In genomic region chr1:178548108-178548507, GRCh38 we compare ENCODE assay signal across 1 cellular context.
TF ChIP-seq lines count a peak whose summit lies in the region.

No MANE protein-coding gene starts in this region.

TF ChIP-seq in GM23338, 12 proteins besides CTCF, POLR2A, EP300 and RAD21 (continued from another document):
- TF ChIP-seq REST (IDR thresholded peaks at IDR 0.05; ENCODE audit: unreplicated experiment) (no peak), ZNF331 (CRISPR knock-in tag; IDR thresholded peaks at IDR 0.05; ENCODE audit: low read depth) (no peak), EZH2phosphoT487 (IDR thresholded peaks at IDR 0.05; ENCODE audit: unreplicated experiment) (no peak)
- TF ChIP-seq, protein P1, sequence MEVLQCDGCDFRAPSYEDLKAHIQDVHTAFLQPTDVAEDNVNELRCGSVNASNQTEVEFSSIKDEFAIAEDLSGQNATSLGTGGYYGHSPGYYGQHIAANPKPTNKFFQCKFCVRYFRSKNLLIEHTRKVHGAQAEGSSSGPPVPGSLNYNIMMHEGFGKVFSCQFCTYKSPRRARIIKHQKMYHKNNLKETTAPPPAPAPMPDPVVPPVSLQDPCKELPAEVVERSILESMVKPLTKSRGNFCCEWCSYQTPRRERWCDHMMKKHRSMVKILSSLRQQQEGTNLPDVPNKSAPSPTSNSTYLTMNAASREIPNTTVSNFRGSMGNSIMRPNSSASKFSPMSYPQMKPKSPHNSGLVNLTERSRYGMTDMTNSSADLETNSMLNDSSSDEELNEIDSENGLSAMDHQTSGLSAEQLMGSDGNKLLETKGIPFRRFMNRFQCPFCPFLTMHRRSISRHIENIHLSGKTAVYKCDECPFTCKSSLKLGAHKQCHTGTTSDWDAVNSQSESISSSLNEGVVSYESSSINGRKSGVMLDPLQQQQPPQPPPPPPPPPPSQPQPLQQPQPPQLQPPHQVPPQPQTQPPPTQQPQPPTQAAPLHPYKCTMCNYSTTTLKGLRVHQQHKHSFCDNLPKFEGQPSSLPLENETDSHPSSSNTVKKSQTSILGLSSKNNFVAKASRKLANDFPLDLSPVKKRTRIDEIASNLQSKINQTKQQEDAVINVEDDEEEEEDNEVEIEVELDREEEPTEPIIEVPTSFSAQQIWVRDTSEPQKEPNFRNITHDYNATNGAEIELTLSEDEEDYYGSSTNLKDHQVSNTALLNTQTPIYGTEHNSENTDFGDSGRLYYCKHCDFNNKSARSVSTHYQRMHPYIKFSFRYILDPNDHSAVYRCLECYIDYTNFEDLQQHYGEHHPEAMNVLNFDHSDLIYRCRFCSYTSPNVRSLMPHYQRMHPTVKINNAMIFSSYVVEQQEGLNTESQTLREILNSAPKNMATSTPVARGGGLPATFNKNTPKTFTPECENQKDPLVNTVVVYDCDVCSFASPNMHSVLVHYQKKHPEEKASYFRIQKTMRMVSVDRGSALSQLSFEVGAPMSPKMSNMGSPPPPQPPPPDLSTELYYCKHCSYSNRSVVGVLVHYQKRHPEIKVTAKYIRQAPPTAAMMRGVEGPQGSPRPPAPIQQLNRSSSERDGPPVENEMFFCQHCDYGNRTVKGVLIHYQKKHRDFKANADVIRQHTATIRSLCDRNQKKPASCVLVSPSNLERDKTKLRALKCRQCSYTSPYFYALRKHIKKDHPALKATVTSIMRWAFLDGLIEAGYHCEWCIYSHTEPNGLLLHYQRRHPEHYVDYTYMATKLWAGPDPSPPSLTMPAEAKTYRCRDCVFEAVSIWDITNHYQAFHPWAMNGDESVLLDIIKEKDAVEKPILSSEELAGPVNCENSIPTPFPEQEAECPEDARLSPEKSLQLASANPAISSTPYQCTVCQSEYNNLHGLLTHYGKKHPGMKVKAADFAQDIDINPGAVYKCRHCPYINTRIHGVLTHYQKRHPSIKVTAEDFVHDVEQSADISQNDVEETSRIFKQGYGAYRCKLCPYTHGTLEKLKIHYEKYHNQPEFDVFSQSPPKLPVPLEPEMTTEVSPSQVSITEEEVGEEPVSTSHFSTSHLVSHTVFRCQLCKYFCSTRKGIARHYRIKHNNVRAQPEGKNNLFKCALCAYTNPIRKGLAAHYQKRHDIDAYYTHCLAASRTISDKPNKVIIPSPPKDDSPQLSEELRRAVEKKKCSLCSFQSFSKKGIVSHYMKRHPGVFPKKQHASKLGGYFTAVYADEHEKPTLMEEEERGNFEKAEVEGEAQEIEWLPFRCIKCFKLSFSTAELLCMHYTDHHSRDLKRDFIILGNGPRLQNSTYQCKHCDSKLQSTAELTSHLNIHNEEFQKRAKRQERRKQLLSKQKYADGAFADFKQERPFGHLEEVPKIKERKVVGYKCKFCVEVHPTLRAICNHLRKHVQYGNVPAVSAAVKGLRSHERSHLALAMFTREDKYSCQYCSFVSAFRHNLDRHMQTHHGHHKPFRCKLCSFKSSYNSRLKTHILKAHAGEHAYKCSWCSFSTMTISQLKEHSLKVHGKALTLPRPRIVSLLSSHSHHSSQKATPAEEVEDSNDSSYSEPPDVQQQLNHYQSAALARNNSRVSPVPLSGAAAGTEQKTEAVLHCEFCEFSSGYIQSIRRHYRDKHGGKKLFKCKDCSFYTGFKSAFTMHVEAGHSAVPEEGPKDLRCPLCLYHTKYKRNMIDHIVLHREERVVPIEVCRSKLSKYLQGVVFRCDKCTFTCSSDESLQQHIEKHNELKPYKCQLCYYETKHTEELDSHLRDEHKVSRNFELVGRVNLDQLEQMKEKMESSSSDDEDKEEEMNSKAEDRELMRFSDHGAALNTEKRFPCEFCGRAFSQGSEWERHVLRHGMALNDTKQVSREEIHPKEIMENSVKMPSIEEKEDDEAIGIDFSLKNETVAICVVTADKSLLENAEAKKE (CRISPR knock-in tag; IDR thresholded peaks at IDR 0.05): no peak
TF ChIP-seq in GM23338: peak in this region for 0.
